In the genomic region with DNA sequence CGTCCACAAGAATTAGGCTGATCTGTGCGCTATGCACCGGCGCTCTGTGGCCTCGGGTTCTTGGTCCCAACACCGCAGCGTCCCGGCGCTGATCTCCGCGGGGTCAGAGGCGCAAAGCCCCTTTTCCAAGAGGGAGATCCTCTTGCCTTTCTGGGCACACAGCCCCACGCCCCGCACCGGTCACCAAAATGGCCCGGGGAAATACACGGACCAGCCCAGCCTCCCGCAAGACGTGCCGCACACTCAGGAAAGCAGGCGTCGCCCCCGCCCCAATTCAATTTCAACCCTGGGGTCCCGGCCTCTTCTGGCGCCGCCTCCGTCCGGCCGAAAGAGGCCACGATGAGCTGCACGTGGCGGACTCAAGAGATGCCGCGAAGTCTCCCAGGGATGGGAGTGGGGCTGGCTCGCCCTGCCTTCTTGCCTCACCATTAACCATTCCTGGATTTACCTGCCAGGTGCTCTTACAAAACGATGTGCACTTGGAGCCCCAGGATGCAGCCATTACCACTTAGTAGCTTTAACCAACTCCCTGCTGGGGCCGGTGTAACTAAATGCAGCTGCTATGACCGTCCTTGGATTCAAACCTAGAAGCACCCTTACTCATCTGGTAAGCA, we compare ENCODE assay signal across 31 cellular contexts. TPM values are rescaled to one million over a fixed set of nuclear protein-coding genes. Genes with fewer than 3 reads are reported as not detected.
A peak's percentile ranks its signal among the peaks of the same experiment; 100 is the strongest.
DNase-seq lines count a peak whose midpoint lies in the region; ATAC-seq, FAIRE-seq and TF ChIP-seq lines count a peak whose summit lies in the region.
"Had no signal": no experiment of that assay in that cellular context is flagged by ENCODE, and none has a peak within 500 bp of the region (broad histone marks: within the 10 kb centered on the region; RNA-seq: fewer than 3 reads in every experiment).

No MANE protein-coding gene starts in this region.

- intact Hi-C loops in right cardiac atrium (cut with DNase I) (loop anchor here in 1 of 4 donors (10.0 kb wide), 1 partner anchor 119 kb away; no protein-coding TSS in a partner anchor), left ventricle myocardium superior (cut with micrococcal nuclease) (no loop called here)

- H3K36me3 Mint-ChIP-seq in nephron (ENCODE audit: low read depth): no peaks in the 10 kb centered on the region

- H3K27me3 Mint-ChIP-seq in nephron (ENCODE audit: low read depth): peaks cover 3% of the 10 kb centered on the region

- TF ChIP-seq CTCF in nephron (IDR thresholded peaks at IDR 0.05; ENCODE audit: unreplicated experiment in 3 of 3): no peak

- H3K4me1 ChIP-seq in right cardiac atrium (ENCODE audit: control insufficient read depth, insufficient read depth, low read length): no peaks in the 10 kb centered on the region
- H3K4me1 ChIP-seq: A549, SJSA1 had no signal

- peak overlapping the region in 2 of 3 experiments; percentile 43 to 52 for H3K27ac Mint-ChIP-seq in nephron
- H3K27ac Mint-ChIP-seq: CD4-positive, alpha-beta T cell had no signal

- 72% methylated on average over 38 of the region's 38 CpGs for WGBS in right cardiac atrium

- H3K4me3 Mint-ChIP-seq in nephron: no peak overlapping the region
- H3K4me3 Mint-ChIP-seq: CD4-positive, alpha-beta T cell had no signal

- peaks cover 14% of the 10 kb centered on the region for H3K4me1 Mint-ChIP-seq in nephron

- no peaks in the 10 kb centered on the region for H3K27me3 ChIP-seq in right cardiac atrium (ENCODE audit: control insufficient read depth, insufficient read depth)
- H3K27me3 ChIP-seq: BLaER1 treated with 17β-estradiol and CSF1 and Interleukin-3, amounts not matched to agents 10 nM and 100 nM had no signal

- no peak overlapping the region for H3K27ac ChIP-seq in right cardiac atrium (ENCODE audit: low read length)
- H3K27ac ChIP-seq: A549; BLaER1 treated with 17β-estradiol and CSF1 and Interleukin-3, amounts not matched to agents 10 nM and 100 nM; HL-60; SJSA1 had no signal

- peak in 2 of 3 donors; percentile 47 to 52 for DNase-seq in right cardiac atrium
- DNase-seq in left ventricle myocardium superior: no peak
- DNase-seq in NCI-H69 (lab: John Stamatoyannopoulos, UW): peak; percentile 71
- no peak for DNase-seq in urothelium cell line (ENCODE audit: low spot score)
- no peak for DNase-seq in DMS 273 (lab: John Stamatoyannopoulos, UW; ENCODE audit: unreplicated experiment)
- no peak for DNase-seq in stimulated activated CD4-positive, alpha-beta T cell treated with anti-CD3 and anti-CD28 coated beads, Interleukin-15, amount 100 ng/mL, for 24 hours
- DNase-seq: AML-193; CD4-positive, alpha-beta T cell; DMS53; GOT3; MV-4-11; NCI-H1105; NCI-H1436 treated with DMSO at 0.1 percent for 48 hours; NCI-H2029; NCI-H2171; NCI-H226; NCI-H524 treated with DMSO at 0.1 percent for 48 hours; NCI-H82; Right ventricle myocardium superior; RPMI8226 had no signal

- no peak overlapping the region for H3K4me3 ChIP-seq in right cardiac atrium (ENCODE audit: low read length)
- H3K4me3 ChIP-seq: A549; BLaER1 treated with 17β-estradiol and CSF1 and Interleukin-3, amounts not matched to agents 10 nM and 100 nM; SJSA1 had no signal

- H3K9me3 Mint-ChIP-seq in nephron: no peaks in the 10 kb centered on the region
- H3K9me3 Mint-ChIP-seq: CD4-positive, alpha-beta T cell had no signal

- ATAC-seq in right cardiac atrium (no peak), left ventricle myocardium superior (no peak), GM18517 (IDR thresholded peaks at IDR 0.05; ENCODE audit: unreplicated experiment) (no peak)
- ATAC-seq: A549 had no signal

- FAIRE-seq in urothelium cell line (lab: Jason Lieb, UNC): peak; percentile 87
- FAIRE-seq: A549, D721Med had no signal

- H3K9me3 ChIP-seq in right cardiac atrium (ENCODE audit: control insufficient read depth, low read length): no peaks in the 10 kb centered on the region
- H3K9me3 ChIP-seq: A549; BLaER1 treated with 17β-estradiol and CSF1 and Interleukin-3, amounts not matched to agents 10 nM and 100 nM; SJSA1 had no signal

RNA-seq across cellular contexts. Expression of a gene that starts 10.5 kb away (rescaled TPM):
- total RNA-seq in right cardiac atrium (not detected), left ventricle myocardium superior (not detected)
- not detected for polyA plus RNA-seq in right cardiac atrium
- total RNA-seq: CD4-positive, alpha-beta T cell; Daoy; G401; LHCN-M2; MCF 10A; Right ventricle myocardium superior; SJSA1 had no signal
- polyA plus RNA-seq: A549 had no signal

RNA-seq across cellular contexts. Expression of a gene that starts 42.0 kb away (rescaled TPM):
- total RNA-seq in right cardiac atrium (10 to 100 TPM; 16.0 to 47.5 (median 36.7) TPM), left ventricle myocardium superior (11.6 TPM)
- 15.0 TPM for polyA plus RNA-seq in right cardiac atrium
- total RNA-seq: Daoy, G401, LHCN-M2, SJSA1 had no signal

Comparison
In these comparisons a context has a peak if more than half of its experiments do, and no peak if none do; other contexts are left out.
1. DNase-seq: peak in right cardiac atrium (2 of 3) and NCI-H69 (single experiment); none in left ventricle myocardium superior (single experiment), urothelium cell line (single experiment), DMS 273 (single experiment) and stimulated activated CD4-positive, alpha-beta T cell treated with anti-CD3 and anti-CD28 coated beads, Interleukin-15, amount 100 ng/mL, for 24 hours (single experiment).